ENCODE assay signal across 8 cellular contexts in the genomic region with DNA sequence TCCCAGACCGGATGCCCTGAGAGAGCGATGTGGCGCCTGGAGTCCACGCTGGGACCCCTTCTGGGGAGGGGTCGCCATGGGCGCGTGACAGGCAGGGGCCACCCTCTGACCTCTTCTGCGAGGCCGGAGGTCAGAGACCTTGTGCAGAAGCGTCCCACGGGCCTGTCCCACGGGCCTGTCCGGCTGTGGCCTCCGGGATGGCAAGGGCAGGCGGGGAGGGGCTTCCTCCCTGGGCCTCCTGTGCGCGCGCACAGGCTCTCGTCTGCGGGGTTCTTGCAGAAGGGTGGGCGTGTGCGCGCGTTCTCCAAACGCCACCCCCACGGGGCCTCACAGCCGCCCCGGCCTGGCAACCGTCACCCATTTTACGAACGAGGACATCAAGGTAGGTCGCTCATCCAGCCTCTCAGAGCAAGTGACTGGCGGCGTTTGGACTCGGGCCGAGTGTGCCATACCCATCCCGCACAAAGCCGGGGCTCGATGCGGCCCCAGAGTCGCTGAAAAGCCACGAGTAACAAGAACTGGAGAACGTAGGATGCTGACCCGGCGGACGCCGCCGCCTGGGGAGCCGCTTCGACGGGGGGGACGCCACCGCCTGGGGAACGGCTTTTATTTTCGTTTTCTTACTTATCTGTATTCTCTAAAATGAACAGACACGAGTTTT. TPM values are rescaled to one million over a fixed set of nuclear protein-coding genes. Genes with fewer than 3 reads are reported as not detected.
DNase-seq lines count a peak whose midpoint lies in the region; ATAC-seq and TF ChIP-seq lines count a peak whose summit lies in the region.

No MANE protein-coding gene starts in this region.

- POLR2A ChIA-PET in HEK293 (lab: Yijun Ruan, JAX), result no interaction called here

- CTCF ChIA-PET in HEK293 (lab: Yijun Ruan, JAX), result no interaction called here

- 41% methylated on average over 25 of the region's 56 CpGs for WGBS in right lobe of liver (ENCODE audit: insufficient coverage, low coverage, low lambda C conversion rate, missing lambda C conversion rate)

- H3K4me1 ChIP-seq in HEK293 (ENCODE audit: control insufficient read depth, insufficient read depth, low read length) (peaks cover 6% of the 10 kb centered on the region), right lobe of liver (peaks cover 0 to 20% (median 0%) of the 10 kb centered on the region in 4 donors)

- TF ChIP-seq POLR2A in right lobe of liver (IDR thresholded peaks at IDR 0.05), result no peak

- H3K4me3 ChIP-seq in HEK293 (ENCODE audit: low read depth, low read length) (no peak overlapping the region), right lobe of liver (peak overlapping the region; percentile 23 to 43 (median 28))

- TF ChIP-seq CTCF in HEK293 (tag by site-specific recombination; IDR thresholded peaks at IDR 0.05) (no peak), right lobe of liver (IDR thresholded peaks at IDR 0.05) (no peak)

- H3K9me3 ChIP-seq in HEK293 (ENCODE audit: control insufficient read depth, insufficient read depth, low read depth, low read length) (no peaks in the 10 kb centered on the region), right lobe of liver (no peaks in the 10 kb centered on the region)

- DNase-seq in GM03348 (ENCODE audit: low spot score) (peak; percentile 89), right lobe of liver (no peak), NCI-H1436 treated with DMSO at 0.1 percent for 48 hours (lab: John Stamatoyannopoulos, UW) (no peak), NCI-H510A (lab: John Stamatoyannopoulos, UW) (no peak)
- DNase-seq in activated CD8-positive, alpha-beta memory T cell treated with anti-CD3 and anti-CD28 coated beads, Interleukin-2, amount 50 U/mL, for 48 hours, result peak; percentile 68

- intact Hi-C loops in right lobe of liver (cut with DNase I), result no loop called here

- no peaks in the 10 kb centered on the region for H3K36me3 ChIP-seq in HEK293 (ENCODE audit: control insufficient read depth in 2 of 2, insufficient read depth in 1 of 2, low read length in 2 of 2)
- H3K36me3 ChIP-seq in right lobe of liver, result no peaks in the 10 kb centered on the region

- H3K27me3 ChIP-seq in right lobe of liver, result peaks cover 4 to 15% of the 10 kb centered on the region in 2 donors

- H3K27ac ChIP-seq in HEK293 (ENCODE audit: extremely low read depth, low read depth, low read length) (no peak overlapping the region), right lobe of liver (no peak overlapping the region)

- ATAC-seq in right lobe of liver (no peak), GM18858 (IDR thresholded peaks at IDR 0.05; ENCODE audit: unreplicated experiment) (no peak), GM21737 (IDR thresholded peaks at IDR 0.05; ENCODE audit: unreplicated experiment) (no peak)

TF ChIP-seq in HEK293, 187 proteins besides CTCF, POLR2A, EP300 and RAD21:
- TF ChIP-seq, protein P1, sequence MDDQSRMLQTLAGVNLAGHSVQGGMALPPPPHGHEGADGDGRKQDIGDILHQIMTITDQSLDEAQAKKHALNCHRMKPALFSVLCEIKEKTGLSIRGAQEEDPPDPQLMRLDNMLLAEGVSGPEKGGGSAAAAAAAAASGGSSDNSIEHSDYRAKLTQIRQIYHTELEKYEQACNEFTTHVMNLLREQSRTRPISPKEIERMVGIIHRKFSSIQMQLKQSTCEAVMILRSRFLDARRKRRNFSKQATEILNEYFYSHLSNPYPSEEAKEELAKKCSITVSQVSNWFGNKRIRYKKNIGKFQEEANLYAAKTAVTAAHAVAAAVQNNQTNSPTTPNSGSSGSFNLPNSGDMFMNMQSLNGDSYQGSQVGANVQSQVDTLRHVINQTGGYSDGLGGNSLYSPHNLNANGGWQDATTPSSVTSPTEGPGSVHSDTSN (CRISPR knock-in tag; IDR thresholded peaks at IDR 0.05), result 0 out of 2 replicates have a peak, but pooled peaks have one; percentile 3
- TF ChIP-seq, protein P2, sequence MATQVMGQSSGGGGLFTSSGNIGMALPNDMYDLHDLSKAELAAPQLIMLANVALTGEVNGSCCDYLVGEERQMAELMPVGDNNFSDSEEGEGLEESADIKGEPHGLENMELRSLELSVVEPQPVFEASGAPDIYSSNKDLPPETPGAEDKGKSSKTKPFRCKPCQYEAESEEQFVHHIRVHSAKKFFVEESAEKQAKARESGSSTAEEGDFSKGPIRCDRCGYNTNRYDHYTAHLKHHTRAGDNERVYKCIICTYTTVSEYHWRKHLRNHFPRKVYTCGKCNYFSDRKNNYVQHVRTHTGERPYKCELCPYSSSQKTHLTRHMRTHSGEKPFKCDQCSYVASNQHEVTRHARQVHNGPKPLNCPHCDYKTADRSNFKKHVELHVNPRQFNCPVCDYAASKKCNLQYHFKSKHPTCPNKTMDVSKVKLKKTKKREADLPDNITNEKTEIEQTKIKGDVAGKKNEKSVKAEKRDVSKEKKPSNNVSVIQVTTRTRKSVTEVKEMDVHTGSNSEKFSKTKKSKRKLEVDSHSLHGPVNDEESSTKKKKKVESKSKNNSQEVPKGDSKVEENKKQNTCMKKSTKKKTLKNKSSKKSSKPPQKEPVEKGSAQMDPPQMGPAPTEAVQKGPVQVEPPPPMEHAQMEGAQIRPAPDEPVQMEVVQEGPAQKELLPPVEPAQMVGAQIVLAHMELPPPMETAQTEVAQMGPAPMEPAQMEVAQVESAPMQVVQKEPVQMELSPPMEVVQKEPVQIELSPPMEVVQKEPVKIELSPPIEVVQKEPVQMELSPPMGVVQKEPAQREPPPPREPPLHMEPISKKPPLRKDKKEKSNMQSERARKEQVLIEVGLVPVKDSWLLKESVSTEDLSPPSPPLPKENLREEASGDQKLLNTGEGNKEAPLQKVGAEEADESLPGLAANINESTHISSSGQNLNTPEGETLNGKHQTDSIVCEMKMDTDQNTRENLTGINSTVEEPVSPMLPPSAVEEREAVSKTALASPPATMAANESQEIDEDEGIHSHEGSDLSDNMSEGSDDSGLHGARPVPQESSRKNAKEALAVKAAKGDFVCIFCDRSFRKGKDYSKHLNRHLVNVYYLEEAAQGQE (tag by site-specific recombination; IDR thresholded peaks at IDR 0.05), result no peak

RNA-seq across cellular contexts. Expression of a gene that starts 0.9 kb away (rescaled TPM):
- under 1 TPM; 0.06 to 0.81 (median 0.43) TPM for total RNA-seq in right lobe of liver

RNA-seq across cellular contexts. Expression of a gene that starts 51.0 kb away (rescaled TPM):
- total RNA-seq in right lobe of liver, result 10 to 100 TPM; 33.4 to 52.2 (median 41.3) TPM

Comparison
In these comparisons a context has a peak if more than half of its experiments do, and no peak if none do; other contexts are left out.
1. DNase-seq: peak in GM03348 (single experiment) and activated CD8-positive, alpha-beta memory T cell treated with anti-CD3 and anti-CD28 coated beads, Interleukin-2, amount 50 U/mL, for 48 hours (single experiment); none in right lobe of liver (0 of 3), NCI-H1436 treated with DMSO at 0.1 percent for 48 hours (single experiment) and NCI-H510A (single experiment).